ENCODE assay signal across 7 cellular contexts in genomic region chr10:23314835-23315239, GRCh38. TPM values are rescaled to one million over a fixed set of nuclear protein-coding genes. Genes with fewer than 3 reads are reported as not detected.
DNase-seq lines count a peak whose midpoint lies in the region; TF ChIP-seq lines count a peak whose summit lies in the region.

No MANE protein-coding gene starts in this region.

- H3K79me2 ChIP-seq in osteoblast (ENCODE audit: insufficient read depth, low read length): no peaks in the 10 kb centered on the region

- no peak overlapping the region for H3K27ac ChIP-seq in osteoblast (ENCODE audit: low read depth, low read length)

- no peaks in the 10 kb centered on the region for H3K9me3 ChIP-seq in HAP-1
- no peaks in the 10 kb centered on the region for H3K9me3 ChIP-seq in osteoblast (ENCODE audit: low read depth, low read length)

- H3K4me1 ChIP-seq in HAP-1 (no peaks in the 10 kb centered on the region; the same call in 1 of the 2 replicates), osteoblast (ENCODE audit: insufficient read depth, low read length) (no peaks in the 10 kb centered on the region)

- TF ChIP-seq CTCF in osteoblast (IDR thresholded peaks at IDR 0.05; ENCODE audit: extremely low read depth, low read depth, low read length): peak; percentile 73

- H3K4me2 ChIP-seq in osteoblast (ENCODE audit: insufficient read depth, low read length): no peak overlapping the region

- no peak overlapping the region for H2AFZ ChIP-seq in osteoblast (ENCODE audit: low read length)

- no peaks in the 10 kb centered on the region for H3K27me3 ChIP-seq in HAP-1 (ENCODE audit: low read depth)
- H3K27me3 ChIP-seq in osteoblast (ENCODE audit: insufficient read depth, low read length): no peaks in the 10 kb centered on the region

- in situ Hi-C loops in HAP-1 (cut with MboI; ENCODE audit: low sequenced_read_pairs): loop anchor here (10.0 to 25.0 kb wide), 3 partner anchors 222 to 1197 kb away; no protein-coding TSS in a partner anchor

- H3K4me3 ChIP-seq in HAP-1 (no peak overlapping the region), osteoblast (ENCODE audit: insufficient read depth, low read length) (no peak overlapping the region)

- DNase-seq in ELR (ENCODE audit: low read depth) (peak; percentile 92), HAP-1 (ENCODE audit: low spot score in 2 of 2) (peak; percentile 58 to 70), NCI-H345 treated with DMSO at 0.1 percent for 48 hours (lab: John Stamatoyannopoulos, UW; ENCODE audit: unreplicated experiment) (peak; percentile 5), fibroblast of the conjunctiva (ENCODE audit: low read depth) (peak; percentile 85), osteoblast (ENCODE audit: insufficient read length, low spot score, missing footprints) (peak; percentile 56), GM19238 (ENCODE audit: insufficient read length, low spot score) (no peak)
- peak; percentile 47 for DNase-seq in activated CD8-positive, alpha-beta memory T cell treated with anti-CD3 and anti-CD28 coated beads, Interleukin-2, amount 50 U/mL, for 1 hour (ENCODE audit: extremely low read depth)

- no peaks in the 10 kb centered on the region for H4K20me1 ChIP-seq in osteoblast (ENCODE audit: insufficient read depth, low read length)

- H3K36me3 ChIP-seq in HAP-1 (replicated peaks) (no peaks in the 10 kb centered on the region), osteoblast (ENCODE audit: insufficient read depth, low read length) (no peaks in the 10 kb centered on the region)

RNA-seq across cellular contexts. Expression of gene C10orf67, which starts 29.8 kb away (rescaled TPM):
- not detected in 2 replicates for total RNA-seq in osteoblast
